8 cellular contexts compared by ENCODE assay signal in genomic region chr4:113683143-113683542, GRCh38.
DNase-seq lines count a peak whose midpoint lies in the region; ATAC-seq lines count a peak whose summit lies in the region.

No MANE protein-coding gene starts in this region.

- DNase-seq in NCI-H2171 treated with DMSO at 0.1 percent for 48 hours (lab: John Stamatoyannopoulos, UW) (peak; percentile 4), NCI-H2171 (lab: John Stamatoyannopoulos, UW) (no peak), HuH-7.5 (ENCODE audit: low spot score) (no peak), DMS114 treated with DMSO at 0.1 percent for 48 hours (lab: John Stamatoyannopoulos, UW; ENCODE audit: unreplicated experiment) (no peak)
- DNase-seq in T-helper 2 cell treated with Interferon-gamma antibody and Interleukin-4, amounts not matched to agents 5 μg/mL and 100 μg/mL, for 36 hours (ENCODE audit: low spot score): peak; percentile 86
- peak; percentile 72 for DNase-seq in central memory CD4-positive, alpha-beta T cell
- peak; percentile 36 for DNase-seq in stimulated activated CD8-positive, alpha-beta memory T cell treated with anti-CD3 and anti-CD28 coated beads, Interleukin-12 subunit alpha, Interleukin-12 subunit beta, amount 100 ng/mL, for 4 hours (ENCODE audit: low read depth)

- peaks cover 16% of the 10 kb centered on the region for H3K9me3 Mint-ChIP-seq in T-helper 2 cell treated with Interferon-gamma antibody and Interleukin-4, amounts not matched to agents 5 μg/mL and 100 μg/mL, for 36 hours

- ATAC-seq in HG03103 (IDR thresholded peaks at IDR 0.05; ENCODE audit: low read depth, unreplicated experiment): peak; percentile 97

- peaks cover 50% of the 10 kb centered on the region for H3K4me1 Mint-ChIP-seq in T-helper 2 cell treated with Interferon-gamma antibody and Interleukin-4, amounts not matched to agents 5 μg/mL and 100 μg/mL, for 36 hours (ENCODE audit: low read depth)

- peak overlapping the region; percentile 92 for H3K27ac Mint-ChIP-seq in T-helper 2 cell treated with Interferon-gamma antibody and Interleukin-4, amounts not matched to agents 5 μg/mL and 100 μg/mL, for 36 hours

- H3K27me3 Mint-ChIP-seq in T-helper 2 cell treated with Interferon-gamma antibody and Interleukin-4, amounts not matched to agents 5 μg/mL and 100 μg/mL, for 36 hours (ENCODE audit: low read depth): no peaks in the 10 kb centered on the region

- H3K36me3 Mint-ChIP-seq in T-helper 2 cell treated with Interferon-gamma antibody and Interleukin-4, amounts not matched to agents 5 μg/mL and 100 μg/mL, for 36 hours (ENCODE audit: low read depth): peaks cover 40% of the 10 kb centered on the region

- peak overlapping the region; percentile 67 for H3K4me3 Mint-ChIP-seq in T-helper 2 cell treated with Interferon-gamma antibody and Interleukin-4, amounts not matched to agents 5 μg/mL and 100 μg/mL, for 36 hours

Comparison
In these comparisons a context has a peak if more than half of its experiments do, and no peak if none do; other contexts are left out.
1. DNase-seq: peak in NCI-H2171 treated with DMSO at 0.1 percent for 48 hours (single experiment), T-helper 2 cell treated with Interferon-gamma antibody and Interleukin-4, amounts not matched to agents 5 μg/mL and 100 μg/mL, for 36 hours (single experiment), central memory CD4-positive, alpha-beta T cell (single experiment) and stimulated activated CD8-positive, alpha-beta memory T cell treated with anti-CD3 and anti-CD28 coated beads, Interleukin-12 subunit alpha, Interleukin-12 subunit beta, amount 100 ng/mL, for 4 hours (single experiment); none in NCI-H2171 (single experiment), HuH-7.5 (single experiment) and DMS114 treated with DMSO at 0.1 percent for 48 hours (single experiment).